1 cellular context compared by ENCODE assay signal in the genomic region with DNA sequence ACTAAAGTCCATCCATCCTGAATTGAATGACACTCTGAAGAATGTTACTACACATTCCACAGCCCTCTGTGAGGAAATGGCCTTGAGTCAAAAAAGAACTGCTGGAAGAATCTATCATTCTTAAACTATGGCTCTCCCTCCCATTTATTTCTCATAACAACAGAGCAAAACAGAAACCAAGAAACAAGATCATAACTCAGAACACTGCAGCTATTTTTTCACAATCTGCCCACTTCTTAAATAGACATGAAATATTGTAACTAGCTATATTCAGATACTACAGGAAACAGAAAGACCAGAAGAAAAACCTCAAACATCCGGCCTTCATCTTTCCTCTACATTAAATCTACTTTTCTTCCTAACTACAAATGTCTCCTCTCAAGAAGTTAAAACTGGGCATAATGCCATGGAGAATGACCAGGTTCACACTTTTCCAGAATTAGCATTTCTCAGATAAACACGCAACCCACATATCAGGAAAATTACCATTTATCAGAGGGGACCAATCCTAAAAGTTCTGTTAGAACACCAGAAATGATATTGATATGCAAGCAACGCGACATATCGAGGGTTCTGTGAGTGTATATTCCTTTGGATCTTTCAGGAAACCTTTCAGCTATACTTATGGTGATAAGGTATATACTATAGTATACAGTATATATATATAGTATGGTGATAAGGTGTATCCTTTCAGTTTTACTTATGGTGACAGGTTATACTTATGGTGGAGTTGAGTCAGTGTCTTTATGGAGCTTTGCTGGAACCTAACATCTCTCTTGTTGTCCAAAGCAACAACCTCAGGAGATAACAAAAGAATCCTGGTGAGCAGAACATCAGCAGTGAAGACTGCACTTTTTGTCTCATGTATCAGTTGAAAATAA.
TF ChIP-seq lines count a peak whose summit lies in the region.

No MANE protein-coding gene starts in this region.

TF ChIP-seq in GM12878, 131 proteins besides CTCF, POLR2A, EP300 and RAD21 (continued from another document and continues in another):
- TF ChIP-seq EGR1 (IDR thresholded peaks at IDR 0.05; ENCODE audit: borderline replicate concordance in 1 of 2, low read depth in 2 of 2, low read length in 2 of 2) (no peak), POU2F2 (IDR thresholded peaks at IDR 0.05; ENCODE audit: borderline replicate concordance, low read depth, low read length) (0 out of 3 replicates have a peak, but pooled peaks have one; percentile 35), E2F8 (IDR thresholded peaks at IDR 0.05; ENCODE audit: low read depth, partially characterized antibody) (no peak), E4F1 (IDR thresholded peaks at IDR 0.05; ENCODE audit: borderline replicate concordance, partially characterized antibody) (no peak), SUZ12 (IDR thresholded peaks at IDR 0.05; ENCODE audit: unreplicated experiment) (no peak), RELA (IDR thresholded peaks at IDR 0.05; ENCODE audit: borderline replicate concordance, partially characterized antibody) (no peak), BACH1 (IDR thresholded peaks at IDR 0.05; ENCODE audit: borderline replicate concordance) (no peak), SIN3A (IDR thresholded peaks at IDR 0.05; ENCODE audit: low read depth, low read length) (no peak), REST (IDR thresholded peaks at IDR 0.05; ENCODE audit: low read depth, low read length) (no peak), ETV6 (conservative IDR thresholded peaks at IDR 0.05 in 1 of 2, IDR thresholded peaks at IDR 0.05 in 1 of 2; ENCODE audit: borderline replicate concordance in 1 of 2, low read depth in 1 of 2) (peak in 1 of 2 experiments; percentile 80; a peak in 1 of 4 replicates), PML (IDR thresholded peaks at IDR 0.05; ENCODE audit: low read length) (peak; percentile 67), SREBF2 (IDR thresholded peaks at IDR 0.05; ENCODE audit: low read length) (no peak), MYB (IDR thresholded peaks at IDR 0.05; ENCODE audit: borderline replicate concordance, low read depth, low read length) (no peak), CEBPB (IDR thresholded peaks at IDR 0.05; ENCODE audit: borderline replicate concordance in 1 of 2, low read depth in 2 of 2, low read length in 2 of 2) (peak in 1 of 2 experiments; percentile 89; a peak in 1 of 4 replicates), ATF3 (IDR thresholded peaks at IDR 0.05; ENCODE audit: borderline replicate concordance, extremely low read depth, low read depth, low read length) (no peak), SRF (IDR thresholded peaks at IDR 0.05; ENCODE audit: low read depth in 2 of 2, low read length in 2 of 2) (no peak), CBX5 (IDR thresholded peaks at IDR 0.05; ENCODE audit: low read depth) (peak; percentile 74), SMAD5 (IDR thresholded peaks at IDR 0.05; ENCODE audit: low read depth) (no peak), CREM (IDR thresholded peaks at IDR 0.05; ENCODE audit: low read depth) (peak; percentile 62; the same call in 1 of the 2 replicates), NBN (IDR thresholded peaks at IDR 0.05) (peak; percentile 63; the same call in 1 of the 2 replicates), CBX3 (IDR thresholded peaks at IDR 0.05; ENCODE audit: borderline replicate concordance, low read depth) (no peak), STAT3 (IDR thresholded peaks at IDR 0.05; ENCODE audit: low read depth, low read length) (0 out of 2 replicates have a peak, but pooled peaks have one; percentile 32), HCFC1 (IDR thresholded peaks at IDR 0.05; ENCODE audit: low read length) (no peak), MTA2 (IDR thresholded peaks at IDR 0.05; ENCODE audit: low read depth) (peak; percentile 69), MTA3 (IDR thresholded peaks at IDR 0.05; ENCODE audit: borderline replicate concordance, low read length) (peak; percentile 93; the same call in 1 of the 2 replicates), CHD1 (IDR thresholded peaks at IDR 0.05; ENCODE audit: low read depth, low read length) (no peak), CREB1 (IDR thresholded peaks at IDR 0.05; ENCODE audit: low read depth) (no peak), MEF2B (IDR thresholded peaks at IDR 0.05; ENCODE audit: partially characterized antibody, poor library complexity, severe bottlenecking) (peak; percentile 91), SMC3 (IDR thresholded peaks at IDR 0.05; ENCODE audit: borderline replicate concordance, low read length) (no peak; the same call in 1 of the 2 replicates), IKZF2 (IDR thresholded peaks at IDR 0.05) (peak; percentile 83), ZSCAN29 (IDR thresholded peaks at IDR 0.05) (no peak), RELB (IDR thresholded peaks at IDR 0.05; ENCODE audit: low read depth) (peak; percentile 84), EED (IDR thresholded peaks at IDR 0.05; ENCODE audit: low read depth) (peak; percentile 81), FOS (IDR thresholded peaks at IDR 0.05; ENCODE audit: borderline replicate concordance, extremely low read depth, insufficient read length) (no peak), NR2C1 (IDR thresholded peaks at IDR 0.05) (no peak)
- TF ChIP-seq, protein P1, sequence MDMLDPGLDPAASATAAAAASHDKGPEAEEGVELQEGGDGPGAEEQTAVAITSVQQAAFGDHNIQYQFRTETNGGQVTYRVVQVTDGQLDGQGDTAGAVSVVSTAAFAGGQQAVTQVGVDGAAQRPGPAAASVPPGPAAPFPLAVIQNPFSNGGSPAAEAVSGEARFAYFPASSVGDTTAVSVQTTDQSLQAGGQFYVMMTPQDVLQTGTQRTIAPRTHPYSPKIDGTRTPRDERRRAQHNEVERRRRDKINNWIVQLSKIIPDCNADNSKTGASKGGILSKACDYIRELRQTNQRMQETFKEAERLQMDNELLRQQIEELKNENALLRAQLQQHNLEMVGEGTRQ (IDR thresholded peaks at IDR 0.05; ENCODE audit: borderline replicate concordance, low read depth, low read length), result no peak
- TF ChIP-seq, protein P2, sequence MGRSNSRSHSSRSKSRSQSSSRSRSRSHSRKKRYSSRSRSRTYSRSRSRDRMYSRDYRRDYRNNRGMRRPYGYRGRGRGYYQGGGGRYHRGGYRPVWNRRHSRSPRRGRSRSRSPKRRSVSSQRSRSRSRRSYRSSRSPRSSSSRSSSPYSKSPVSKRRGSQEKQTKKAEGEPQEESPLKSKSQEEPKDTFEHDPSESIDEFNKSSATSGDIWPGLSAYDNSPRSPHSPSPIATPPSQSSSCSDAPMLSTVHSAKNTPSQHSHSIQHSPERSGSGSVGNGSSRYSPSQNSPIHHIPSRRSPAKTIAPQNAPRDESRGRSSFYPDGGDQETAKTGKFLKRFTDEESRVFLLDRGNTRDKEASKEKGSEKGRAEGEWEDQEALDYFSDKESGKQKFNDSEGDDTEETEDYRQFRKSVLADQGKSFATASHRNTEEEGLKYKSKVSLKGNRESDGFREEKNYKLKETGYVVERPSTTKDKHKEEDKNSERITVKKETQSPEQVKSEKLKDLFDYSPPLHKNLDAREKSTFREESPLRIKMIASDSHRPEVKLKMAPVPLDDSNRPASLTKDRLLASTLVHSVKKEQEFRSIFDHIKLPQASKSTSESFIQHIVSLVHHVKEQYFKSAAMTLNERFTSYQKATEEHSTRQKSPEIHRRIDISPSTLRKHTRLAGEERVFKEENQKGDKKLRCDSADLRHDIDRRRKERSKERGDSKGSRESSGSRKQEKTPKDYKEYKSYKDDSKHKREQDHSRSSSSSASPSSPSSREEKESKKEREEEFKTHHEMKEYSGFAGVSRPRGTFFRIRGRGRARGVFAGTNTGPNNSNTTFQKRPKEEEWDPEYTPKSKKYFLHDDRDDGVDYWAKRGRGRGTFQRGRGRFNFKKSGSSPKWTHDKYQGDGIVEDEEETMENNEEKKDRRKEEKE (IDR thresholded peaks at IDR 0.05), result no peak
- TF ChIP-seq, protein P3, sequence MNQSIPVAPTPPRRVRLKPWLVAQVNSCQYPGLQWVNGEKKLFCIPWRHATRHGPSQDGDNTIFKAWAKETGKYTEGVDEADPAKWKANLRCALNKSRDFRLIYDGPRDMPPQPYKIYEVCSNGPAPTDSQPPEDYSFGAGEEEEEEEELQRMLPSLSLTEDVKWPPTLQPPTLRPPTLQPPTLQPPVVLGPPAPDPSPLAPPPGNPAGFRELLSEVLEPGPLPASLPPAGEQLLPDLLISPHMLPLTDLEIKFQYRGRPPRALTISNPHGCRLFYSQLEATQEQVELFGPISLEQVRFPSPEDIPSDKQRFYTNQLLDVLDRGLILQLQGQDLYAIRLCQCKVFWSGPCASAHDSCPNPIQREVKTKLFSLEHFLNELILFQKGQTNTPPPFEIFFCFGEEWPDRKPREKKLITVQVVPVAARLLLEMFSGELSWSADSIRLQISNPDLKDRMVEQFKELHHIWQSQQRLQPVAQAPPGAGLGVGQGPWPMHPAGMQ (IDR thresholded peaks at IDR 0.05; ENCODE audit: borderline replicate concordance), result no peak; the same call in 1 of the 2 replicates
- TF ChIP-seq, protein P4, sequence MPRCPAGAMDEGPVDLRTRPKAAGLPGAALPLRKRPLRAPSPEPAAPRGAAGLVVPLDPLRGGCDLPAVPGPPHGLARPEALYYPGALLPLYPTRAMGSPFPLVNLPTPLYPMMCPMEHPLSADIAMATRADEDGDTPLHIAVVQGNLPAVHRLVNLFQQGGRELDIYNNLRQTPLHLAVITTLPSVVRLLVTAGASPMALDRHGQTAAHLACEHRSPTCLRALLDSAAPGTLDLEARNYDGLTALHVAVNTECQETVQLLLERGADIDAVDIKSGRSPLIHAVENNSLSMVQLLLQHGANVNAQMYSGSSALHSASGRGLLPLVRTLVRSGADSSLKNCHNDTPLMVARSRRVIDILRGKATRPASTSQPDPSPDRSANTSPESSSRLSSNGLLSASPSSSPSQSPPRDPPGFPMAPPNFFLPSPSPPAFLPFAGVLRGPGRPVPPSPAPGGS (IDR thresholded peaks at IDR 0.05; ENCODE audit: borderline replicate concordance, insufficient read depth, low read depth, low read length, poor library complexity, severe bottlenecking), result peak; percentile 78
